32 cellular contexts compared by ENCODE assay signal in the genomic region with DNA sequence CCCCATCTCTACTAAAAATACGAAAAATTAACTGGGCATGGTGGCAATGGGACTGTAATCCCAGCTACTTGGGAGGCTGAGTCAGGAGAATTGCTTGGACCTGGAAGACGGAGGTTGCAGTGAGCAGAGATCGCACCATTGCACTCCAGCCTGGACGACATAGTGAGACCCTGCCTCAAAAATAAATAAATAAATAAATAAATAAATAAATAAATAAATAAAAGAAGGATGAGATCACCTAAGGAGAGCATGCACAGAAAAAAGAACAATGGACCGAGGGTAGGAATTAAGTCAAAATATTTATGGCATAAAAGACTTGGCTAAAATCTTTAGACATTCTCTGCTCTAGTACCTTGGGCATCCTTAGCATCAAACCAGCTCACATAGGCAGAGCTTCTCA. TPM values are rescaled to one million over a fixed set of nuclear protein-coding genes. Genes with fewer than 3 reads are reported as not detected.
DNase-seq lines count a peak whose midpoint lies in the region; ATAC-seq, FAIRE-seq and TF ChIP-seq lines count a peak whose summit lies in the region.
"Had no signal": no experiment of that assay in that cellular context is flagged by ENCODE, and none has a peak within 500 bp of the region (broad histone marks: within the 10 kb centered on the region; RNA-seq: fewer than 3 reads in every experiment).

No MANE protein-coding gene starts in this region.

- DNase-seq in A549 (ENCODE audit: low read depth in 1 of 2, low spot score in 1 of 2) (no peak), HFFc6 (no peak)
- DNase-seq: 8988T; ACHN; AML-193; BE2C; C1 segment of cervical spinal cord; Caco-2; Calu3; CD4-positive, alpha-beta memory T cell; CD4-positive, alpha-beta T cell; CD4-positive, CD25-positive, alpha-beta regulatory T cell; CD8-positive, alpha-beta memory T cell; CD8-positive, alpha-beta T cell; COR-L47; DMS 273 treated with DMSO at 0.1 percent for 48 hours; DMS153; DMS53; DMS79; DMS79 treated with DMSO at 0.1 percent for 48 hours; DND-41; EL had no signal

- 67% methylated on average over 5 of the region's 5 CpGs for WGBS in A549 (ENCODE audit: missing lambda C conversion rate)

- POLR2A ChIA-PET in A549 (lab: Yijun Ruan, JAX), result no interaction called here
- POLR2A ChIA-PET in HEK293 (lab: Yijun Ruan, JAX), result no interaction called here

- H3K4me3 ChIP-seq in A549, result no peak overlapping the region
- no peak overlapping the region for H3K4me3 ChIP-seq in HEK293 (ENCODE audit: low read depth, low read length)
- H3K4me3 ChIP-seq: BLaER1; BLaER1 treated with 17β-estradiol and CSF1 and Interleukin-3, amounts not matched to agents 10 nM and 100 nM had no signal

- H3K36me3 ChIP-seq in HEK293 (ENCODE audit: control insufficient read depth in 2 of 2, insufficient read depth in 1 of 2, low read length in 2 of 2), result no peaks in the 10 kb centered on the region
- H3K36me3 ChIP-seq: BE2C; BLaER1; BLaER1 treated with 17β-estradiol and CSF1 and Interleukin-3, amounts not matched to agents 10 nM and 100 nM had no signal

- CTCF ChIA-PET in A549 (lab: Yijun Ruan, JAX) (no interaction called here), HEK293 (lab: Yijun Ruan, JAX) (interaction anchor here (1.1 kb wide), 1 partner anchor 340 kb away, joined by 3 read pairs; no protein-coding TSS in a partner anchor)

- H3K27me3 Mint-ChIP-seq in HFFc6 (ENCODE audit: insufficient read depth), result no peaks in the 10 kb centered on the region; the same call in 1 of the 2 replicates
- H3K27me3 Mint-ChIP-seq: CD4-positive, alpha-beta memory T cell; CD4-positive, alpha-beta T cell; CD8-positive, alpha-beta memory T cell had no signal

- H3K4me3 Mint-ChIP-seq in HFFc6, result no peak overlapping the region
- H3K4me3 Mint-ChIP-seq: B cell; CD14-positive monocyte; CD4-positive, alpha-beta memory T cell; CD4-positive, alpha-beta T cell; CD4-positive, CD25-positive, alpha-beta regulatory T cell; CD8-positive, alpha-beta memory T cell; CD8-positive, alpha-beta T cell had no signal

- no peak overlapping the region for H3K4me2 ChIP-seq in A549
- H3K4me2 ChIP-seq: BLaER1; BLaER1 treated with 17β-estradiol and CSF1 and Interleukin-3, amounts not matched to agents 10 nM and 100 nM had no signal

- TF ChIP-seq POLR2A in A549 (IDR thresholded peaks at IDR 0.05; ENCODE audit: low read length), result no peak

- no peak for ATAC-seq in A549
- no peak for ATAC-seq in HG02840 (IDR thresholded peaks at IDR 0.05; ENCODE audit: low FRiP score, unreplicated experiment)
- ATAC-seq: CD8-positive, alpha-beta T cell had no signal

- H3K4me1 Mint-ChIP-seq in HFFc6 (ENCODE audit: low read depth), result peaks cover 38% of the 10 kb centered on the region
- H3K4me1 Mint-ChIP-seq: B cell had no signal

- TF ChIP-seq EP300 in A549 (IDR thresholded peaks at IDR 0.05), result no peak

- H3K9me3 ChIP-seq in A549 (no peaks in the 10 kb centered on the region), HEK293 (ENCODE audit: control insufficient read depth, insufficient read depth, low read depth, low read length) (no peaks in the 10 kb centered on the region)
- H3K9me3 ChIP-seq: BE2C; BLaER1; BLaER1 treated with 17β-estradiol and CSF1 and Interleukin-3, amounts not matched to agents 10 nM and 100 nM; Caco-2 had no signal

- H3K27ac ChIP-seq in A549, result no peak overlapping the region
- no peak overlapping the region for H3K27ac ChIP-seq in HEK293 (ENCODE audit: extremely low read depth, low read depth, low read length)
- H3K27ac ChIP-seq: 22Rv1; BLaER1; BLaER1 treated with 17β-estradiol and CSF1 and Interleukin-3, amounts not matched to agents 10 nM and 100 nM; C4-2B had no signal

- TF ChIP-seq RAD21 in A549 (conservative IDR thresholded peaks at IDR 0.05 in 1 of 2, IDR thresholded peaks at IDR 0.05 in 1 of 2), result no peak

- no peaks in the 10 kb centered on the region for H3K9me3 Mint-ChIP-seq in HFFc6
- H3K9me3 Mint-ChIP-seq: CD4-positive, alpha-beta memory T cell; CD4-positive, alpha-beta T cell; CD8-positive, alpha-beta memory T cell; CD8-positive, alpha-beta T cell had no signal

- FAIRE-seq in A549 (lab: Jason Lieb, UNC), result no peak
- FAIRE-seq: A204.1, D721Med had no signal

- H3K36me3 Mint-ChIP-seq in HFFc6 (ENCODE audit: low read depth), result no peaks in the 10 kb centered on the region
- H3K36me3 Mint-ChIP-seq: CD14-positive monocyte; CD4-positive, alpha-beta memory T cell; CD4-positive, CD25-positive, alpha-beta regulatory T cell; CD8-positive, alpha-beta memory T cell; CD8-positive, alpha-beta T cell had no signal

- no peak overlapping the region for H3K27ac Mint-ChIP-seq in HFFc6
- H3K27ac Mint-ChIP-seq: B cell; CD14-positive monocyte; CD4-positive, alpha-beta T cell; CD8-positive, alpha-beta memory T cell; CD8-positive, alpha-beta T cell had no signal

- H3K4me1 ChIP-seq in A549, result peaks cover 5% of the 10 kb centered on the region; the same call in 1 of the 3 replicates
- H3K4me1 ChIP-seq in HEK293 (ENCODE audit: control insufficient read depth, insufficient read depth, low read length), result 0 out of 2 replicates have a peak, but pooled peaks cover 3% of the 10 kb centered on the region
- H3K4me1 ChIP-seq: BE2C, BLaER1, Caco-2 had no signal

- TF ChIP-seq CTCF in A549 (IDR thresholded peaks at IDR 0.05) (no peak), HEK293 (tag by site-specific recombination; IDR thresholded peaks at IDR 0.05) (no peak), HFFc6 (IDR thresholded peaks at IDR 0.05) (no peak)

TF ChIP-seq in A549, 52 proteins besides CTCF, POLR2A, EP300 and RAD21:
- no peak for TF ChIP-seq HOXA7 (CRISPR knock-in tag; IDR thresholded peaks at IDR 0.05)
- peak; percentile 58 for TF ChIP-seq ZC3H11A (IDR thresholded peaks at IDR 0.05)
- no peak for TF ChIP-seq EHMT2 (IDR thresholded peaks at IDR 0.05; ENCODE audit: low read depth)
- TF ChIP-seq CBX8 (IDR thresholded peaks at IDR 0.05), result no peak
- TF ChIP-seq CHD4 (IDR thresholded peaks at IDR 0.05; ENCODE audit: borderline replicate concordance), result no peak
- TF ChIP-seq, protein P1, sequence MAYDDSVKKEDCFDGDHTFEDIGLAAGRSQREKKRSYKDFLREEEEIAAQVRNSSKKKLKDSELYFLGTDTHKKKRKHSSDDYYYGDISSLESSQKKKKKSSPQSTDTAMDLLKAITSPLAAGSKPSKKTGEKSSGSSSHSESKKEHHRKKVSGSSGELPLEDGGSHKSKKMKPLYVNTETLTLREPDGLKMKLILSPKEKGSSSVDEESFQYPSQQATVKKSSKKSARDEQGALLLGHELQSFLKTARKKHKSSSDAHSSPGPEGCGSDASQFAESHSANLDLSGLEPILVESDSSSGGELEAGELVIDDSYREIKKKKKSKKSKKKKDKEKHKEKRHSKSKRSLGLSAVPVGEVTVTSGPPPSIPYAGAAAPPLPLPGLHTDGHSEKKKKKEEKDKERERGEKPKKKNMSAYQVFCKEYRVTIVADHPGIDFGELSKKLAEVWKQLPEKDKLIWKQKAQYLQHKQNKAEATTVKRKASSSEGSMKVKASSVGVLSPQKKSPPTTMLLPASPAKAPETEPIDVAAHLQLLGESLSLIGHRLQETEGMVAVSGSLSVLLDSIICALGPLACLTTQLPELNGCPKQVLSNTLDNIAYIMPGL (CRISPR knock-in tag; IDR thresholded peaks at IDR 0.05; ENCODE audit: borderline replicate concordance), result no peak
- TF ChIP-seq FOSL2 (IDR thresholded peaks at IDR 0.05), result no peak
- no peak for TF ChIP-seq FOSL2 (CRISPR knock-in tag; IDR thresholded peaks at IDR 0.05)
- no peak for TF ChIP-seq NPAS2 (CRISPR knock-in tag; IDR thresholded peaks at IDR 0.05; ENCODE audit: borderline replicate concordance)

TF ChIP-seq in HEK293, 187 proteins besides CTCF, POLR2A, EP300 and RAD21 (continues in another document):
- TF ChIP-seq, protein P2, sequence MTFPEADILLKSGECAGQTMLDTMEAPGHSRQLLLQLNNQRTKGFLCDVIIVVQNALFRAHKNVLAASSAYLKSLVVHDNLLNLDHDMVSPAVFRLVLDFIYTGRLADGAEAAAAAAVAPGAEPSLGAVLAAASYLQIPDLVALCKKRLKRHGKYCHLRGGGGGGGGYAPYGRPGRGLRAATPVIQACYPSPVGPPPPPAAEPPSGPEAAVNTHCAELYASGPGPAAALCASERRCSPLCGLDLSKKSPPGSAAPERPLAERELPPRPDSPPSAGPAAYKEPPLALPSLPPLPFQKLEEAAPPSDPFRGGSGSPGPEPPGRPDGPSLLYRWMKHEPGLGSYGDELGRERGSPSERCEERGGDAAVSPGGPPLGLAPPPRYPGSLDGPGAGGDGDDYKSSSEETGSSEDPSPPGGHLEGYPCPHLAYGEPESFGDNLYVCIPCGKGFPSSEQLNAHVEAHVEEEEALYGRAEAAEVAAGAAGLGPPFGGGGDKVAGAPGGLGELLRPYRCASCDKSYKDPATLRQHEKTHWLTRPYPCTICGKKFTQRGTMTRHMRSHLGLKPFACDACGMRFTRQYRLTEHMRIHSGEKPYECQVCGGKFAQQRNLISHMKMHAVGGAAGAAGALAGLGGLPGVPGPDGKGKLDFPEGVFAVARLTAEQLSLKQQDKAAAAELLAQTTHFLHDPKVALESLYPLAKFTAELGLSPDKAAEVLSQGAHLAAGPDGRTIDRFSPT (tag by site-specific recombination; IDR thresholded peaks at IDR 0.05), result no peak
- TF ChIP-seq ZNF510 (tag by site-specific recombination; IDR thresholded peaks at IDR 0.05; ENCODE audit: insufficient replicate concordance), result peak; percentile 76
- TF ChIP-seq ZXDB (tag by site-specific recombination; IDR thresholded peaks at IDR 0.05), result 0 out of 2 replicates have a peak, but pooled peaks have one; percentile 32

RNA-seq across cellular contexts. Expression of gene RBMS1, which starts 8.9 kb away (rescaled TPM):
- polyA plus RNA-seq in A549 (2011; rRNA removed), result 103 and 108 TPM in 2 replicates
- 40.1 and 51.1 TPM in 2 replicates for polyA plus RNA-seq in A549 (2012; cell fraction: cytosol; rRNA removed)
- 28.8 and 32.3 TPM in 2 replicates for polyA plus RNA-seq in A549 (2012; cell fraction: nucleus; rRNA removed)
- polyA plus RNA-seq in A549 (2017; fragmentation: RNase III; extraction: RNeasy Plus Mini Kit Qiagen cat#74134 plus additional on column Dnase treatment), result 51.9 to 56.2 TPM (median 55.8 TPM) in 3 replicates
- polyA minus RNA-seq in A549 (2011; rRNA and poly(A)+ RNA removed), result 92.2 and 103 TPM in 2 replicates
- 100 to 1,000 TPM in 3 of 6 experiments, 10 to 100 TPM in 3; 88.7 to 111 (median 96.1) TPM for total RNA-seq in HFFc6 (2021; fragmentation: NEBNext Ultra II Directional; extraction: Animal tissue kit (Norgen Biotek cat#: 25700))

Comparison
In these comparisons a context has a peak if more than half of its experiments do, and no peak if none do; other contexts are left out.
1. Of the 5 proteins assayed by ChIP-seq in both HEK293 and A549: peak only in HEK293: REST; only in A549: none; in both: none; in neither: 4.